In the genomic region with DNA sequence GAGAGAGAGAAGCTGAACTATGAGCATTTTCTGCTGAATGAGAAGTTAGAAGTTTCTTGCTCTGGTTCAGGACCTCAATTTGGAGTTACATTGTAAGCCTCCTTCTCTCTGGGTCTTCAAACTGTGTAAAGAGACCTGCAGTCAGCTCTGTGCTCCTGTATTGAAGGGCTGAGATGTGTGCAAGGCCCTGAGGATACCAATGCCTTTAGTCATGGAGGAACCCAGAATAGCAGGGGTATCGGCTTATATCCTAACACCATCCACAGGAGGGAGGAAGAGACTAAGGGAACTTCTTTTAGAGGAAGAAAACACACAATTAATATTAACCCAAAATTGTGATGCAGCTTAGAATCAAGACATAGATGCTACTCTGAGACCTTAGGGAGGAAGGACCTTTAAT, we compare ENCODE assay signal across 39 cellular contexts. TPM values are rescaled to one million over a fixed set of nuclear protein-coding genes. Genes with fewer than 3 reads are reported as not detected.
"Had no signal": no experiment of that assay in that cellular context is flagged by ENCODE, and none has a peak within 500 bp of the region (broad histone marks: within the 10 kb centered on the region; RNA-seq: fewer than 3 reads in every experiment).

No MANE protein-coding gene starts in this region.

- H3K4me3 Mint-ChIP-seq: activated B cell treated with CpG ODN at 0.5 μM for 24 hours; activated CD4-positive, alpha-beta memory T cell treated with anti-CD3 and anti-CD28 coated beads for 36 hours; activated naive CD4-positive, alpha-beta T cell treated with anti-CD3 and anti-CD28 coated beads for 36 hours; activated T-cell treated with anti-CD3 and anti-CD28 coated beads, Interleukin-2, amount 50 U/mL, for 4 hours; activated T-helper 1 cell treated with anti-CD3 and anti-CD28 coated beads, Interleukin-12 subunit alpha, Interleukin-12 subunit beta, Interleukin-2, Interleukin-4 antibody, amounts not matched to agents 30 ng/mL and 10 ng/mL and 1 ng/mL, durations not matched to agents 14 hours and 24 hours and 36 hours had no signal

- H3K4me1 ChIP-seq: adrenal gland, body of pancreas had no signal

- H3K27ac ChIP-seq: adrenal gland, body of pancreas, PC-9, RWPE1, VCaP had no signal

- H3K27ac Mint-ChIP-seq: activated B cell treated with CpG ODN at 0.5 μM for 24 hours; activated CD4-positive, alpha-beta memory T cell treated with anti-CD3 and anti-CD28 coated beads for 36 hours; activated naive CD4-positive, alpha-beta T cell treated with anti-CD3 and anti-CD28 coated beads for 36 hours; activated T-helper 1 cell treated with anti-CD3 and anti-CD28 coated beads, Interleukin-12 subunit alpha, Interleukin-12 subunit beta, Interleukin-2, Interleukin-4 antibody, amounts not matched to agents 30 ng/mL and 10 ng/mL and 1 ng/mL, durations not matched to agents 14 hours and 24 hours and 36 hours had no signal

- DNase-seq: activated B cell treated with CpG ODN at 0.5 μM for 24 hours; activated CD4-positive, alpha-beta memory T cell treated with anti-CD3 and anti-CD28 coated beads for 36 hours; activated CD4-positive, alpha-beta T cell treated with anti-CD3 and anti-CD28 coated beads for 4 hours; activated CD4-positive, alpha-beta T cell treated with anti-CD3 and anti-CD28 coated beads, Interleukin-2, amount 50 U/mL, for 1 hour; activated CD4-positive, CD25-positive, alpha-beta regulatory T cell treated with anti-CD3 and anti-CD28 coated beads, Interleukin-2, amount 50 U/mL, for 72 hours; activated CD8-positive, alpha-beta memory T cell treated with anti-CD3 and anti-CD28 coated beads, Interleukin-2, amount 50 U/mL, for 4 hours; activated gamma-delta T cell treated with Interleukin-2 at 50 U/mL for 16 hours; activated naive CD4-positive, alpha-beta T cell treated with anti-CD3 and anti-CD28 coated beads for 36 hours; activated T-cell treated with anti-CD3 and anti-CD28 coated beads for 4 hours; activated T-cell treated with anti-CD3 and anti-CD28 coated beads, Interleukin-2, amount 50 U/mL, for 4 hours; adrenal gland; body of pancreas; caudate nucleus; Kasumi-1; KG1; MG63; NCI-H1048; NCI-H1105 treated with DMSO at 0.1 percent for 48 hours; NCI-H1436; NCI-H1694; NCI-H2029; NCI-H345; NCI-H526; NCI-H748 treated with DMSO at 0.1 percent for 48 hours; NK-92 treated with Interleukin-12 subunit alpha and Interleukin-12 subunit beta, amount 100 ng/mL, for 24 hours; PC-9; SIG-M5; T-helper 1 cell; T-helper 2 cell; T-helper 9 cell had no signal

- H3K4me3 ChIP-seq: adrenal gland, body of pancreas, MG63, PC-9 had no signal

- H2AFZ ChIP-seq: PC-9 had no signal

- H3K27me3 Mint-ChIP-seq: activated B cell treated with CpG ODN at 0.5 μM for 24 hours had no signal

- H3K36me3 ChIP-seq: adrenal gland, MG63 had no signal

- H3K4me2 ChIP-seq: PC-9 had no signal

- H3K36me3 Mint-ChIP-seq: activated CD4-positive, alpha-beta memory T cell treated with anti-CD3 and anti-CD28 coated beads for 36 hours had no signal

- H3K27me3 ChIP-seq: adrenal gland, body of pancreas, MG63 had no signal

- H3K4me1 Mint-ChIP-seq: activated B cell treated with CpG ODN at 0.5 μM for 24 hours had no signal

- H3K9me3 Mint-ChIP-seq: activated T-helper 1 cell treated with anti-CD3 and anti-CD28 coated beads, Interleukin-12 subunit alpha, Interleukin-12 subunit beta, Interleukin-2, Interleukin-4 antibody, amounts not matched to agents 30 ng/mL and 10 ng/mL and 1 ng/mL, durations not matched to agents 14 hours and 24 hours and 36 hours had no signal

RNA-seq across cellular contexts. Expression of a gene that starts 36.5 kb away (rescaled TPM):
- total RNA-seq: activated B cell treated with CpG ODN at 0.5 μM for 24 hours; activated CD4-positive, alpha-beta memory T cell treated with anti-CD3 and anti-CD28 coated beads for 36 hours; activated naive CD4-positive, alpha-beta T cell treated with anti-CD3 and anti-CD28 coated beads for 36 hours; activated naive CD4-positive, alpha-beta T cell treated with anti-CD3 and anti-CD28 coated beads, Interleukin-2, amount 50 U/mL, for 72 hours; activated T-cell treated with anti-CD3 and anti-CD28 coated beads, Interleukin-2, amount 50 U/mL, for 4 hours; activated T-helper 1 cell treated with anti-CD3 and anti-CD28 coated beads, Interleukin-12 subunit alpha, Interleukin-12 subunit beta, Interleukin-2, Interleukin-4 antibody, amounts not matched to agents 30 ng/mL and 10 ng/mL and 1 ng/mL, durations not matched to agents 14 hours and 24 hours and 36 hours; SK-MEL-5 had no signal

RNA-seq across cellular contexts. Expression of a gene that starts 40.3 kb away (rescaled TPM):
- total RNA-seq: activated B cell treated with CpG ODN at 0.5 μM for 24 hours; activated CD4-positive, alpha-beta memory T cell treated with anti-CD3 and anti-CD28 coated beads for 36 hours; activated naive CD4-positive, alpha-beta T cell treated with anti-CD3 and anti-CD28 coated beads for 36 hours; activated naive CD4-positive, alpha-beta T cell treated with anti-CD3 and anti-CD28 coated beads, Interleukin-2, amount 50 U/mL, for 72 hours; activated T-cell treated with anti-CD3 and anti-CD28 coated beads, Interleukin-2, amount 50 U/mL, for 4 hours; activated T-helper 1 cell treated with anti-CD3 and anti-CD28 coated beads, Interleukin-12 subunit alpha, Interleukin-12 subunit beta, Interleukin-2, Interleukin-4 antibody, amounts not matched to agents 30 ng/mL and 10 ng/mL and 1 ng/mL, durations not matched to agents 14 hours and 24 hours and 36 hours; adrenal gland; astrocyte; body of pancreas; bronchial epithelial cell; PC-9; Right ventricle myocardium inferior; SK-MEL-5 had no signal
- polyA plus RNA-seq: adrenal gland had no signal

RNA-seq across cellular contexts. Expression of a gene that starts 42.9 kb away (rescaled TPM):
- total RNA-seq: activated CD4-positive, alpha-beta memory T cell treated with anti-CD3 and anti-CD28 coated beads for 36 hours; activated naive CD4-positive, alpha-beta T cell treated with anti-CD3 and anti-CD28 coated beads for 36 hours; activated naive CD4-positive, alpha-beta T cell treated with anti-CD3 and anti-CD28 coated beads, Interleukin-2, amount 50 U/mL, for 72 hours; activated T-cell treated with anti-CD3 and anti-CD28 coated beads, Interleukin-2, amount 50 U/mL, for 4 hours; activated T-helper 1 cell treated with anti-CD3 and anti-CD28 coated beads, Interleukin-12 subunit alpha, Interleukin-12 subunit beta, Interleukin-2, Interleukin-4 antibody, amounts not matched to agents 30 ng/mL and 10 ng/mL and 1 ng/mL, durations not matched to agents 14 hours and 24 hours and 36 hours; astrocyte; body of pancreas; bronchial epithelial cell; NCI-H460; PC-9; Right ventricle myocardium inferior; SK-MEL-5 had no signal
